ENCODE assay signal across 8 cellular contexts in genomic region chr2:84946204-84947009, GRCh38. TPM values are rescaled to one million over a fixed set of nuclear protein-coding genes. Genes with fewer than 3 reads are reported as not detected.
DNase-seq lines count a peak whose midpoint lies in the region; ATAC-seq and TF ChIP-seq lines count a peak whose summit lies in the region.

No MANE protein-coding gene starts in this region.

- H3K36me3 Mint-ChIP-seq in naive thymus-derived CD8-positive, alpha-beta T cell = no peaks in the 10 kb centered on the region

- ATAC-seq in GM19372 (IDR thresholded peaks at IDR 0.05; ENCODE audit: low read depth, unreplicated experiment) = peak; percentile 64
- ATAC-seq in HG03432 (IDR thresholded peaks at IDR 0.05; ENCODE audit: unreplicated experiment) = peak; percentile 73
- peak; percentile 85 to 87 for ATAC-seq in naive thymus-derived CD8-positive, alpha-beta T cell
- no peak for ATAC-seq in omental fat pad (ENCODE audit: low FRiP score)

- no peaks in the 10 kb centered on the region for H3K27me3 ChIP-seq in adipocyte (replicated peaks; ENCODE audit: control insufficient read depth, insufficient read depth, low read length)

- peak overlapping the region; percentile 62 to 82 (median 74) for H3K4me3 Mint-ChIP-seq in naive thymus-derived CD8-positive, alpha-beta T cell

- POLR2A ChIA-PET in naive thymus-derived CD8-positive, alpha-beta T cell (lab: Charles Lee) = interaction anchor here (0.5 to 3.8 kb wide), 18 partner anchors 8 to 420 kb away, joined by 3 to 36 read pairs (median 4); partner anchors contain the start of genes KCMF1 and TMSB10

- H3K27ac Mint-ChIP-seq in naive thymus-derived CD8-positive, alpha-beta T cell = peak overlapping the region; percentile 66 to 95 (median 88)

- H3K4me1 ChIP-seq in adipocyte (ENCODE audit: control insufficient read depth, insufficient read depth, low read length) = no peaks in the 10 kb centered on the region

- no peaks in the 10 kb centered on the region for H3K9me3 Mint-ChIP-seq in naive thymus-derived CD8-positive, alpha-beta T cell

- no peak overlapping the region for H3K4me3 ChIP-seq in adipocyte (ENCODE audit: low read length)

- no peaks in the 10 kb centered on the region for H3K27me3 Mint-ChIP-seq in naive thymus-derived CD8-positive, alpha-beta T cell

- no peaks in the 10 kb centered on the region for H3K36me3 ChIP-seq in adipocyte (ENCODE audit: control insufficient read depth, insufficient read depth, low read length, severe bottlenecking)

- DNase-seq in AG20443 (ENCODE audit: low spot score) = peak; percentile 78
- peak; percentile 24 for DNase-seq in T follicular helper cell (ENCODE audit: low read depth)
- DNase-seq in adipocyte (ENCODE audit: low read depth) = peak; percentile 49
- peak in 9 of 10 donors; percentile 16 to 64 (median 32) for DNase-seq in naive thymus-derived CD8-positive, alpha-beta T cell
- DNase-seq in omental fat pad (ENCODE audit: low spot score) = no peak
- no peak for DNase-seq in NCI-H1417 treated with DMSO at 0.1 percent for 48 hours (lab: John Stamatoyannopoulos, UW)

- no peak overlapping the region for H3K9ac ChIP-seq in adipocyte (ENCODE audit: low read length)

- TF ChIP-seq CTCF in omental fat pad (IDR thresholded peaks at IDR 0.05) = no peak

- H3K4me1 Mint-ChIP-seq in naive thymus-derived CD8-positive, alpha-beta T cell = peaks cover 20 to 41% (median 33%) of the 10 kb centered on the region in 4 donors

- no peaks in the 10 kb centered on the region for H3K9me3 ChIP-seq in adipocyte (ENCODE audit: control insufficient read depth, low read length)

RNA-seq across cellular contexts. Expression of gene KCMF1, which starts 24.6 kb away (rescaled TPM):
- total RNA-seq in naive thymus-derived CD8-positive, alpha-beta T cell = 10 to 100 TPM; 69.0 to 74.8 TPM
- 10 to 100 TPM; 13.3 to 30.2 (median 28.1) TPM for polyA plus RNA-seq in naive thymus-derived CD8-positive, alpha-beta T cell
- total RNA-seq in omental fat pad = 10 to 100 TPM; 52.0 to 75.2 (median 63.5) TPM

RNA-seq across cellular contexts. Expression of gene TMSB10, which starts 41.0 kb away (rescaled TPM):
- total RNA-seq in naive thymus-derived CD8-positive, alpha-beta T cell = 1,000 to 10,000 TPM; 1,479 to 1,535 TPM
- polyA plus RNA-seq in naive thymus-derived CD8-positive, alpha-beta T cell = 1,000 to 10,000 TPM; 6,950 to 8,855 (median 7,882) TPM
- total RNA-seq in omental fat pad = 1,000 to 10,000 TPM; 2,816 to 4,346 (median 4,048) TPM

Comparison
In these comparisons a context has a peak if more than half of its experiments do, and no peak if none do; other contexts are left out.
1. DNase-seq: peak in AG20443 (single experiment), T follicular helper cell (single experiment), adipocyte (single experiment) and naive thymus-derived CD8-positive, alpha-beta T cell (9 of 10); none in omental fat pad (single experiment) and NCI-H1417 treated with DMSO at 0.1 percent for 48 hours (single experiment).